8 cellular contexts compared by ENCODE assay signal in the genomic region with DNA sequence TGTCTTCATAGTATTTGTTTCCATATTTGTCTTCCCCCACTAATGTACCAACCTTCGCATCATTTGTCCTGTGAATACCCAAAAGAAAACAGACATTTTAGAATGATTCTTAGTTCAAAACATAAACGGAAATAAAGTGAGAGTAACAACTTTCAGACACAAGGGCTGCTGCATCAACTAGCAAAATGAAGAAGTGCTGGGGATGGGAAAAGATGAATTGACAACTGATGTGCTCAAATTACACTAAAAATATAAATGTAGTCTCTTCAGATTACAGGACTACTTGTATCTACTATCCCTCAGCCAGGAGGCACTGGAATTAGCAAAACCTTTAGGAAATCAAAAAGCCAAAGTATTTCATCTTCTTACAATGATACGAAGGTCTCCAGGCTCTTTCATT. TPM values are rescaled to one million over a fixed set of nuclear protein-coding genes. Genes with fewer than 3 reads are reported as not detected.
DNase-seq lines count a peak whose midpoint lies in the region; ATAC-seq and TF ChIP-seq lines count a peak whose summit lies in the region.

No MANE protein-coding gene starts in this region.

- WGBS in esophagus squamous epithelium, 2 donors, result 15 to 16% methylated on average over 3 of the region's 3 CpGs
- WGBS in psoas muscle, 3 donors, result 19 to 25% (median 20%) methylated on average over 3 of the region's 3 CpGs

- intact Hi-C loops in esophagus squamous epithelium (cut with DNase I) (no loop called here), psoas muscle (cut with DNase I) (no loop called here)

- no peak for TF ChIP-seq POLR2A in esophagus squamous epithelium (IDR thresholded peaks at IDR 0.05)

- TF ChIP-seq CTCF in GM12875 (IDR thresholded peaks at IDR 0.05; ENCODE audit: borderline replicate concordance, insufficient read depth, low read depth, low read length) (no peak), RWPE2 (IDR thresholded peaks at IDR 0.05; ENCODE audit: poor library complexity, severe bottlenecking) (no peak), esophagus squamous epithelium (IDR thresholded peaks at IDR 0.05) (no peak), psoas muscle (IDR thresholded peaks at IDR 0.05) (no peak), GM10266 (IDR thresholded peaks at IDR 0.05; ENCODE audit: control insufficient read depth, insufficient read depth, low read depth, missing control alignments) (no peak)

- H3K4me3 ChIP-seq in GM12875 (ENCODE audit: low read depth, low read length), result peak overlapping the region; percentile 83
- H3K4me3 ChIP-seq in RWPE2 (ENCODE audit: severe bottlenecking), result peak overlapping the region; percentile 79
- H3K4me3 ChIP-seq in esophagus squamous epithelium, result peak overlapping the region; percentile 79 to 93 (median 86)
- H3K4me3 ChIP-seq in psoas muscle, result peak overlapping the region; percentile 91

- H3K27me3 ChIP-seq in RWPE2 (ENCODE audit: insufficient read depth, poor library complexity, severe bottlenecking) (no peaks in the 10 kb centered on the region), esophagus squamous epithelium (no peaks in the 10 kb centered on the region), psoas muscle (ENCODE audit: insufficient read depth in 3 of 3, low read length in 2 of 3) (no peaks in the 10 kb centered on the region)

- DNase-seq in RWPE2 (ENCODE audit: low spot score) (no peak), esophagus squamous epithelium (lab: John Stamatoyannopoulos, UW) (no peak), psoas muscle (no peak), NCI-H1694 treated with DMSO at 0.1 percent for 48 hours (lab: John Stamatoyannopoulos, UW) (no peak), amniotic stem cell (lab: John Stamatoyannopoulos, UW) (no peak), GM10266 (ENCODE audit: extremely low spot score) (no peak), pons (ENCODE audit: low spot score) (no peak)

- H3K9me3 ChIP-seq in RWPE2 (ENCODE audit: severe bottlenecking), result no peaks in the 10 kb centered on the region
- peaks cover 0 to 8% (median 0%) of the 10 kb centered on the region in 3 donors for H3K9me3 ChIP-seq in esophagus squamous epithelium
- peaks cover 6% of the 10 kb centered on the region for H3K9me3 ChIP-seq in psoas muscle

- H3K4me1 ChIP-seq in RWPE2 (ENCODE audit: insufficient read depth, poor library complexity, severe bottlenecking), result peaks cover 3% of the 10 kb centered on the region
- peaks cover 8 to 43% (median 9%) of the 10 kb centered on the region in 3 donors for H3K4me1 ChIP-seq in esophagus squamous epithelium
- peaks cover 32% of the 10 kb centered on the region for H3K4me1 ChIP-seq in psoas muscle

- H3K36me3 ChIP-seq in RWPE2 (ENCODE audit: low read depth), result peaks cover 27% of the 10 kb centered on the region
- peaks cover 0 to 19% (median 0%) of the 10 kb centered on the region in 3 donors for H3K36me3 ChIP-seq in esophagus squamous epithelium
- peaks cover 0 to 20% of the 10 kb centered on the region in 2 donors for H3K36me3 ChIP-seq in psoas muscle (ENCODE audit: insufficient read depth in 1 of 2, low read depth in 1 of 2)

- ATAC-seq in RWPE2 (ENCODE audit: low read depth), result no peak
- no peak for ATAC-seq in psoas muscle

- peak overlapping the region; percentile 39 for H3K27ac ChIP-seq in RWPE2 (ENCODE audit: poor library complexity, severe bottlenecking)
- peak overlapping the region; percentile 88 to 94 (median 93) for H3K27ac ChIP-seq in esophagus squamous epithelium
- H3K27ac ChIP-seq in psoas muscle, result peak overlapping the region; percentile 89

RNA-seq across cellular contexts. Expression of gene NDUFA12, which starts 0.7 kb away (rescaled TPM):
- total RNA-seq in esophagus squamous epithelium (100 to 1,000 TPM in 2 of 4 donors, 10 to 100 TPM in 2; 86.1 to 163 (median 97.6) TPM), psoas muscle (100 to 1,000 TPM; 189 to 280 (median 220) TPM)
- 100 to 1,000 TPM; 254 to 389 (median 347) TPM for polyA plus RNA-seq in psoas muscle

Comparison
In these comparisons a context has a peak if more than half of its experiments do, and no peak if none do; other contexts are left out.
1. H3K27ac ChIP-seq: peak in every context shown above with its lines; median percentile 93 in esophagus squamous epithelium; 89 in psoas muscle; 39 in RWPE2.